ENCODE assay signal across 1 cellular context in genomic region chr12:66044731-66045130, GRCh38.
TF ChIP-seq lines count a peak whose summit lies in the region.

No MANE protein-coding gene starts in this region.

TF ChIP-seq in HepG2, 621 proteins besides CTCF, POLR2A, EP300 and RAD21 (continued from another document and continues in another):
- TF ChIP-seq ZGPAT (CRISPR knock-in tag; IDR thresholded peaks at IDR 0.05) (peak; percentile 31; the same call in 1 of the 2 replicates), ZNF431 (CRISPR knock-in tag; IDR thresholded peaks at IDR 0.05; ENCODE audit: borderline replicate concordance, low read depth) (no peak), ZNF644 (CRISPR knock-in tag; IDR thresholded peaks at IDR 0.05; ENCODE audit: low read depth) (peak; percentile 32; the same call in 1 of the 2 replicates), ZNF383 (CRISPR knock-in tag; IDR thresholded peaks at IDR 0.05; ENCODE audit: borderline replicate concordance) (no peak), SMYD3 (CRISPR knock-in tag; IDR thresholded peaks at IDR 0.05) (no peak), ZNF574 (CRISPR knock-in tag; IDR thresholded peaks at IDR 0.05) (0 out of 2 replicates have a peak, but pooled peaks have one; percentile 13), ZNF562 (CRISPR knock-in tag; IDR thresholded peaks at IDR 0.05; ENCODE audit: borderline replicate concordance) (no peak), ZNF766 (CRISPR knock-in tag; IDR thresholded peaks at IDR 0.05; ENCODE audit: borderline replicate concordance) (no peak), RBFOX2 (IDR thresholded peaks at IDR 0.05; ENCODE audit: low read depth, low read length) (no peak), SRY (CRISPR knock-in tag; IDR thresholded peaks at IDR 0.05) (no peak), HOXA5 (CRISPR knock-in tag; IDR thresholded peaks at IDR 0.05) (no peak), NFIC (IDR thresholded peaks at IDR 0.05; ENCODE audit: low read length) (no peak), ZNF430 (CRISPR knock-in tag; IDR thresholded peaks at IDR 0.05) (no peak), CC2D1A (CRISPR knock-in tag; IDR thresholded peaks at IDR 0.05) (no peak), PPARG (CRISPR knock-in tag; conservative IDR thresholded peaks at IDR 0.05) (0 out of 2 replicates have a peak, but pooled peaks have one; percentile 9), PAXIP1 (CRISPR knock-in tag; conservative IDR thresholded peaks at IDR 0.05) (0 out of 2 replicates have a peak, but pooled peaks have one; percentile 21), PHF21A (CRISPR knock-in tag; IDR thresholded peaks at IDR 0.05) (no peak), SSRP1 (CRISPR knock-in tag; IDR thresholded peaks at IDR 0.05) (no peak), HOXA9 (CRISPR knock-in tag; IDR thresholded peaks at IDR 0.05; ENCODE audit: borderline replicate concordance) (no peak), CBFB (CRISPR knock-in tag; IDR thresholded peaks at IDR 0.05) (no peak), TBL1XR1 (IDR thresholded peaks at IDR 0.05; ENCODE audit: borderline replicate concordance, low read length, partially characterized antibody) (no peak), XRCC5 (optimal IDR thresholded peaks at IDR 0.05; ENCODE audit: low read length) (no peak), PRDM4 (CRISPR knock-in tag; IDR thresholded peaks at IDR 0.05; ENCODE audit: borderline replicate concordance) (no peak), SUZ12 (IDR thresholded peaks at IDR 0.05; ENCODE audit: low read depth, low read length) (no peak), CCAR2 (optimal IDR thresholded peaks at IDR 0.05; ENCODE audit: low read depth, low read length) (no peak), ELF1 (CRISPR knock-in tag; IDR thresholded peaks at IDR 0.05) (no peak), MXD4 (CRISPR knock-in tag; IDR thresholded peaks at IDR 0.05) (no peak), ZNF501 (CRISPR knock-in tag; IDR thresholded peaks at IDR 0.05) (no peak), NRL (CRISPR knock-in tag; IDR thresholded peaks at IDR 0.05; ENCODE audit: borderline replicate concordance) (no peak), ZNF580 (CRISPR knock-in tag; IDR thresholded peaks at IDR 0.05; ENCODE audit: borderline replicate concordance, low read depth) (no peak), POLR2AphosphoS5 (IDR thresholded peaks at IDR 0.05; ENCODE audit: low read depth, low read length) (no peak), FOXK1 (CRISPR knock-in tag; IDR thresholded peaks at IDR 0.05; ENCODE audit: borderline replicate concordance, low read depth) (no peak), ARID5B (CRISPR knock-in tag; IDR thresholded peaks at IDR 0.05) (peak; percentile 64), NCOR1 (IDR thresholded peaks at IDR 0.05; ENCODE audit: borderline replicate concordance, low read length) (no peak), ARNT (IDR thresholded peaks at IDR 0.05) (no peak), ZMYM3 (CRISPR knock-in tag; IDR thresholded peaks at IDR 0.05) (no peak), ZNF235 (CRISPR knock-in tag; IDR thresholded peaks at IDR 0.05; ENCODE audit: borderline replicate concordance) (no peak), ZSCAN5A (CRISPR knock-in tag; IDR thresholded peaks at IDR 0.05; ENCODE audit: borderline replicate concordance) (no peak), ZNF646 (CRISPR knock-in tag; IDR thresholded peaks at IDR 0.05) (no peak)
